In the genomic region with DNA sequence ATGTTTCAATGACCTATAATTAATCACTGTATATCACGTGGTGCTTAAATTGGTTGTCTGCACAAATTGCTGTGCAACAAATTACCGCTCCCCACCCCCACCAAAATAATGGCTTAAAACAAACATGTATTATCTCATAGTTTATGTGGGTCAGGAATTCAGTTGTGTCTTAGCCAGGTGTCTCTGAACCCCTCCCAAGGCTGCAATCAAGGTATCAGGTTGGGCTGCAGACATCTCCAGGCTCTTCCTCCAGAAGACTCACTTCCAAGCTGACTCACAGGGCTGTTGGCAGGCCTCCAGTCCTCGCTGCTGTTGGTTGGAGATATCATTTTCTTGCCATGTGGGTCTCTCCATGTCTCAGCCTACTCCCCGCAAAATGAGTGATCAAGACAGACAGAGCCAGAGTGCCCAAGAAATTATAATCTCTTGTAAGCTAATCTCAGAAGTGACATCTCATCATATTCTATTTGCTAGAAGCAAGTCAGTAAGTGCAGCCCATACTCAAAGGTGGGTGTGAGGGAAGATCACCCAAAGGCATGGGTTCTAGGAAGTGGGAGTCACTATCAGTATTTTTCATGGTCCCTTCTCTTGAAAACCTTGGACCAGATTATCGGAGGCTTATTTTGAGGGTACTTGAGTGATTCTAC, we compare ENCODE assay signal across 1 cellular context.
TF ChIP-seq lines count a peak whose summit lies in the region.

No MANE protein-coding gene starts in this region.

TF ChIP-seq in K562, 482 proteins besides CTCF, POLR2A, EP300 and RAD21 (continued from another document and continues in another):
- peak; percentile 98 for TF ChIP-seq TCF3 (CRISPR knock-in tag; IDR thresholded peaks at IDR 0.05)
- TF ChIP-seq XRCC3 (IDR thresholded peaks at IDR 0.05) = no peak
- TF ChIP-seq, protein P1, sequence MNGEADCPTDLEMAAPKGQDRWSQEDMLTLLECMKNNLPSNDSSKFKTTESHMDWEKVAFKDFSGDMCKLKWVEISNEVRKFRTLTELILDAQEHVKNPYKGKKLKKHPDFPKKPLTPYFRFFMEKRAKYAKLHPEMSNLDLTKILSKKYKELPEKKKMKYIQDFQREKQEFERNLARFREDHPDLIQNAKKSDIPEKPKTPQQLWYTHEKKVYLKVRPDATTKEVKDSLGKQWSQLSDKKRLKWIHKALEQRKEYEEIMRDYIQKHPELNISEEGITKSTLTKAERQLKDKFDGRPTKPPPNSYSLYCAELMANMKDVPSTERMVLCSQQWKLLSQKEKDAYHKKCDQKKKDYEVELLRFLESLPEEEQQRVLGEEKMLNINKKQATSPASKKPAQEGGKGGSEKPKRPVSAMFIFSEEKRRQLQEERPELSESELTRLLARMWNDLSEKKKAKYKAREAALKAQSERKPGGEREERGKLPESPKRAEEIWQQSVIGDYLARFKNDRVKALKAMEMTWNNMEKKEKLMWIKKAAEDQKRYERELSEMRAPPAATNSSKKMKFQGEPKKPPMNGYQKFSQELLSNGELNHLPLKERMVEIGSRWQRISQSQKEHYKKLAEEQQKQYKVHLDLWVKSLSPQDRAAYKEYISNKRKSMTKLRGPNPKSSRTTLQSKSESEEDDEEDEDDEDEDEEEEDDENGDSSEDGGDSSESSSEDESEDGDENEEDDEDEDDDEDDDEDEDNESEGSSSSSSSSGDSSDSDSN (IDR thresholded peaks at IDR 0.05; ENCODE audit: borderline replicate concordance in 1 of 2, low read depth in 2 of 2, low read length in 2 of 2) = peak in 1 of 2 experiments; percentile 63; a peak in 1 of 4 replicates
- TF ChIP-seq, protein P2, sequence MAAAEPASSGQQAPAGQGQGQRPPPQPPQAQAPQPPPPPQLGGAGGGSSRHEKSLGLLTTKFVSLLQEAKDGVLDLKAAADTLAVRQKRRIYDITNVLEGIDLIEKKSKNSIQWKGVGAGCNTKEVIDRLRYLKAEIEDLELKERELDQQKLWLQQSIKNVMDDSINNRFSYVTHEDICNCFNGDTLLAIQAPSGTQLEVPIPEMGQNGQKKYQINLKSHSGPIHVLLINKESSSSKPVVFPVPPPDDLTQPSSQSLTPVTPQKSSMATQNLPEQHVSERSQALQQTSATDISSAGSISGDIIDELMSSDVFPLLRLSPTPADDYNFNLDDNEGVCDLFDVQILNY (CRISPR knock-in tag; IDR thresholded peaks at IDR 0.05) = no peak; the same call in 1 of the 2 replicates
- no peak; the same call in 1 of the 2 replicates for TF ChIP-seq SP1 (CRISPR knock-in tag; IDR thresholded peaks at IDR 0.05)
- TF ChIP-seq, protein P3, sequence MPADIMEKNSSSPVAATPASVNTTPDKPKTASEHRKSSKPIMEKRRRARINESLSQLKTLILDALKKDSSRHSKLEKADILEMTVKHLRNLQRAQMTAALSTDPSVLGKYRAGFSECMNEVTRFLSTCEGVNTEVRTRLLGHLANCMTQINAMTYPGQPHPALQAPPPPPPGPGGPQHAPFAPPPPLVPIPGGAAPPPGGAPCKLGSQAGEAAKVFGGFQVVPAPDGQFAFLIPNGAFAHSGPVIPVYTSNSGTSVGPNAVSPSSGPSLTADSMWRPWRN (IDR thresholded peaks at IDR 0.05; ENCODE audit: low read depth) = peak; percentile 74; the same call in 1 of the 2 replicates
- TF ChIP-seq JUND (IDR thresholded peaks at IDR 0.05; ENCODE audit: borderline replicate concordance, low read depth, low read length) = peak; percentile 97
- peak; percentile 98; the same call in 2 of the 3 replicates for TF ChIP-seq JUND (tag; IDR thresholded peaks at IDR 0.05; ENCODE audit: borderline replicate concordance, low read depth, low read length)
- peak; percentile 99 for TF ChIP-seq ZEB2 (IDR thresholded peaks at IDR 0.05)
- peak; percentile 64 for TF ChIP-seq CBX1 (IDR thresholded peaks at IDR 0.05; ENCODE audit: low read depth)
- no peak for TF ChIP-seq ZNF785 (CRISPR knock-in tag; IDR thresholded peaks at IDR 0.05)
- peak; percentile 98 for TF ChIP-seq PML (IDR thresholded peaks at IDR 0.05; ENCODE audit: low read length)
- TF ChIP-seq SOX6 (IDR thresholded peaks at IDR 0.05) = peak; percentile 94
- TF ChIP-seq NCOA1 (IDR thresholded peaks at IDR 0.05; ENCODE audit: low read depth) = peak; percentile 80; the same call in 1 of the 2 replicates
- TF ChIP-seq NFATC3 (IDR thresholded peaks at IDR 0.05) = 0 out of 2 replicates have a peak, but pooled peaks have one; percentile 11
- TF ChIP-seq, protein P4, sequence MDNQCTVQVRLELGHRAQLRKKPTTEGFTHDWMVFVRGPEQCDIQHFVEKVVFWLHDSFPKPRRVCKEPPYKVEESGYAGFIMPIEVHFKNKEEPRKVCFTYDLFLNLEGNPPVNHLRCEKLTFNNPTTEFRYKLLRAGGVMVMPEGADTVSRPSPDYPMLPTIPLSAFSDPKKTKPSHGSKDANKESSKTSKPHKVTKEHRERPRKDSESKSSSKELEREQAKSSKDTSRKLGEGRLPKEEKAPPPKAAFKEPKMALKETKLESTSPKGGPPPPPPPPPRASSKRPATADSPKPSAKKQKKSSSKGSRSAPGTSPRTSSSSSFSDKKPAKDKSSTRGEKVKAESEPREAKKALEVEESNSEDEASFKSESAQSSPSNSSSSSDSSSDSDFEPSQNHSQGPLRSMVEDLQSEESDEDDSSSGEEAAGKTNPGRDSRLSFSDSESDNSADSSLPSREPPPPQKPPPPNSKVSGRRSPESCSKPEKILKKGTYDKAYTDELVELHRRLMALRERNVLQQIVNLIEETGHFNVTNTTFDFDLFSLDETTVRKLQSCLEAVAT (IDR thresholded peaks at IDR 0.05) = peak in 1 of 2 experiments; percentile 57; a peak in 1 of 4 replicates
- TF ChIP-seq, protein P5, sequence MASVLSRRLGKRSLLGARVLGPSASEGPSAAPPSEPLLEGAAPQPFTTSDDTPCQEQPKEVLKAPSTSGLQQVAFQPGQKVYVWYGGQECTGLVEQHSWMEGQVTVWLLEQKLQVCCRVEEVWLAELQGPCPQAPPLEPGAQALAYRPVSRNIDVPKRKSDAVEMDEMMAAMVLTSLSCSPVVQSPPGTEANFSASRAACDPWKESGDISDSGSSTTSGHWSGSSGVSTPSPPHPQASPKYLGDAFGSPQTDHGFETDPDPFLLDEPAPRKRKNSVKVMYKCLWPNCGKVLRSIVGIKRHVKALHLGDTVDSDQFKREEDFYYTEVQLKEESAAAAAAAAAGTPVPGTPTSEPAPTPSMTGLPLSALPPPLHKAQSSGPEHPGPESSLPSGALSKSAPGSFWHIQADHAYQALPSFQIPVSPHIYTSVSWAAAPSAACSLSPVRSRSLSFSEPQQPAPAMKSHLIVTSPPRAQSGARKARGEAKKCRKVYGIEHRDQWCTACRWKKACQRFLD (CRISPR knock-in tag; IDR thresholded peaks at IDR 0.05) = peak; percentile 68; the same call in 1 of the 2 replicates
- TF ChIP-seq L3MBTL2 (IDR thresholded peaks at IDR 0.05) = peak; percentile 90
- no peak for TF ChIP-seq TCFL5 (CRISPR knock-in tag; conservative IDR thresholded peaks at IDR 0.05)
- TF ChIP-seq, protein P6, sequence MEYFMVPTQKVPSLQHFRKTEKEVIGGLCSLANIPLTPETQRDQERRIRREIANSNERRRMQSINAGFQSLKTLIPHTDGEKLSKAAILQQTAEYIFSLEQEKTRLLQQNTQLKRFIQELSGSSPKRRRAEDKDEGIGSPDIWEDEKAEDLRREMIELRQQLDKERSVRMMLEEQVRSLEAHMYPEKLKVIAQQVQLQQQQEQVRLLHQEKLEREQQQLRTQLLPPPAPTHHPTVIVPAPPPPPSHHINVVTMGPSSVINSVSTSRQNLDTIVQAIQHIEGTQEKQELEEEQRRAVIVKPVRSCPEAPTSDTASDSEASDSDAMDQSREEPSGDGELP (CRISPR knock-in tag; IDR thresholded peaks at IDR 0.05; ENCODE audit: borderline replicate concordance) = peak; percentile 91
- TF ChIP-seq, protein P7, sequence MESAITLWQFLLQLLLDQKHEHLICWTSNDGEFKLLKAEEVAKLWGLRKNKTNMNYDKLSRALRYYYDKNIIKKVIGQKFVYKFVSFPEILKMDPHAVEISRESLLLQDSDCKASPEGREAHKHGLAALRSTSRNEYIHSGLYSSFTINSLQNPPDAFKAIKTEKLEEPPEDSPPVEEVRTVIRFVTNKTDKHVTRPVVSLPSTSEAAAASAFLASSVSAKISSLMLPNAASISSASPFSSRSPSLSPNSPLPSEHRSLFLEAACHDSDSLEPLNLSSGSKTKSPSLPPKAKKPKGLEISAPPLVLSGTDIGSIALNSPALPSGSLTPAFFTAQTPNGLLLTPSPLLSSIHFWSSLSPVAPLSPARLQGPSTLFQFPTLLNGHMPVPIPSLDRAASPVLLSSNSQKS (CRISPR knock-in tag; IDR thresholded peaks at IDR 0.05) = no peak
- no peak for TF ChIP-seq CCAR2 (IDR thresholded peaks at IDR 0.05; ENCODE audit: low read depth, low read length)
- peak; percentile 98 for TF ChIP-seq FOSL1 (tag; conservative IDR thresholded peaks at IDR 0.05)
- TF ChIP-seq, protein P8, sequence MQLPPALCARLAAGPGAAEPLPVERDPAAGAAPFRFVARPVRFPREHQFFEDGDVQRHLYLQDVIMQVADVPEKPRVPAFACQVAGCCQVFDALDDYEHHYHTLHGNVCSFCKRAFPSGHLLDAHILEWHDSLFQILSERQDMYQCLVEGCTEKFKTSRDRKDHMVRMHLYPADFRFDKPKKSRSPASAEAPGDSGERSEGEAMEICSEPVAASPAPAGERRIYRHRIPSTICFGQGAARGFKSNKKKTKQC (CRISPR knock-in tag; IDR thresholded peaks at IDR 0.05) = peak; percentile 63; the same call in 1 of the 2 replicates
- TF ChIP-seq TRIM24 (IDR thresholded peaks at IDR 0.05) = peak; percentile 89 to 95
- TF ChIP-seq LCOR (CRISPR knock-in tag; IDR thresholded peaks at IDR 0.05) = peak; percentile 72; the same call in 1 of the 2 replicates
- TF ChIP-seq, protein P9, sequence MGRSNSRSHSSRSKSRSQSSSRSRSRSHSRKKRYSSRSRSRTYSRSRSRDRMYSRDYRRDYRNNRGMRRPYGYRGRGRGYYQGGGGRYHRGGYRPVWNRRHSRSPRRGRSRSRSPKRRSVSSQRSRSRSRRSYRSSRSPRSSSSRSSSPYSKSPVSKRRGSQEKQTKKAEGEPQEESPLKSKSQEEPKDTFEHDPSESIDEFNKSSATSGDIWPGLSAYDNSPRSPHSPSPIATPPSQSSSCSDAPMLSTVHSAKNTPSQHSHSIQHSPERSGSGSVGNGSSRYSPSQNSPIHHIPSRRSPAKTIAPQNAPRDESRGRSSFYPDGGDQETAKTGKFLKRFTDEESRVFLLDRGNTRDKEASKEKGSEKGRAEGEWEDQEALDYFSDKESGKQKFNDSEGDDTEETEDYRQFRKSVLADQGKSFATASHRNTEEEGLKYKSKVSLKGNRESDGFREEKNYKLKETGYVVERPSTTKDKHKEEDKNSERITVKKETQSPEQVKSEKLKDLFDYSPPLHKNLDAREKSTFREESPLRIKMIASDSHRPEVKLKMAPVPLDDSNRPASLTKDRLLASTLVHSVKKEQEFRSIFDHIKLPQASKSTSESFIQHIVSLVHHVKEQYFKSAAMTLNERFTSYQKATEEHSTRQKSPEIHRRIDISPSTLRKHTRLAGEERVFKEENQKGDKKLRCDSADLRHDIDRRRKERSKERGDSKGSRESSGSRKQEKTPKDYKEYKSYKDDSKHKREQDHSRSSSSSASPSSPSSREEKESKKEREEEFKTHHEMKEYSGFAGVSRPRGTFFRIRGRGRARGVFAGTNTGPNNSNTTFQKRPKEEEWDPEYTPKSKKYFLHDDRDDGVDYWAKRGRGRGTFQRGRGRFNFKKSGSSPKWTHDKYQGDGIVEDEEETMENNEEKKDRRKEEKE (IDR thresholded peaks at IDR 0.05; ENCODE audit: borderline replicate concordance in 1 of 2, control insufficient read depth in 1 of 2, low read depth in 2 of 2, low read length in 1 of 2) = 0 out of 4 replicates have a peak, but pooled peaks of 1 of the 2 experiments have one; percentile 55
- no peak for TF ChIP-seq ZFP36 (IDR thresholded peaks at IDR 0.05; ENCODE audit: low read depth, low read length, partially characterized antibody)
- TF ChIP-seq MYC (IDR thresholded peaks at IDR 0.05; ENCODE audit: low read depth, low read length) = peak; percentile 96
- no peak for TF ChIP-seq MYC (CRISPR knock-in tag; IDR thresholded peaks at IDR 0.05; ENCODE audit: borderline replicate concordance, low read depth)
- TF ChIP-seq, protein P10, sequence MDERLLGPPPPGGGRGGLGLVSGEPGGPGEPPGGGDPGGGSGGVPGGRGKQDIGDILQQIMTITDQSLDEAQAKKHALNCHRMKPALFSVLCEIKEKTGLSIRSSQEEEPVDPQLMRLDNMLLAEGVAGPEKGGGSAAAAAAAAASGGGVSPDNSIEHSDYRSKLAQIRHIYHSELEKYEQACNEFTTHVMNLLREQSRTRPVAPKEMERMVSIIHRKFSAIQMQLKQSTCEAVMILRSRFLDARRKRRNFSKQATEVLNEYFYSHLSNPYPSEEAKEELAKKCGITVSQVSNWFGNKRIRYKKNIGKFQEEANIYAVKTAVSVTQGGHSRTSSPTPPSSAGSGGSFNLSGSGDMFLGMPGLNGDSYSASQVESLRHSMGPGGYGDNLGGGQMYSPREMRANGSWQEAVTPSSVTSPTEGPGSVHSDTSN (CRISPR knock-in tag; IDR thresholded peaks at IDR 0.05; ENCODE audit: low read depth) = no peak
- TF ChIP-seq, protein P10 (tag; conservative IDR thresholded peaks at IDR 0.05; ENCODE audit: low read depth) = peak; percentile 83
- peak; percentile 42; the same call in 1 of the 2 replicates for TF ChIP-seq BHLHE40 (IDR thresholded peaks at IDR 0.05; ENCODE audit: low read length)
- no peak for TF ChIP-seq U2AF2 (optimal IDR thresholded peaks at IDR 0.05; ENCODE audit: low read depth, low read length)
- TF ChIP-seq GATAD2B (IDR thresholded peaks at IDR 0.05; ENCODE audit: borderline replicate concordance) = peak; percentile 91
- TF ChIP-seq HDGF (IDR thresholded peaks at IDR 0.05) = no peak
- TF ChIP-seq CXXC5 (CRISPR knock-in tag; IDR thresholded peaks at IDR 0.05) = peak; percentile 53
- TF ChIP-seq, protein P11, sequence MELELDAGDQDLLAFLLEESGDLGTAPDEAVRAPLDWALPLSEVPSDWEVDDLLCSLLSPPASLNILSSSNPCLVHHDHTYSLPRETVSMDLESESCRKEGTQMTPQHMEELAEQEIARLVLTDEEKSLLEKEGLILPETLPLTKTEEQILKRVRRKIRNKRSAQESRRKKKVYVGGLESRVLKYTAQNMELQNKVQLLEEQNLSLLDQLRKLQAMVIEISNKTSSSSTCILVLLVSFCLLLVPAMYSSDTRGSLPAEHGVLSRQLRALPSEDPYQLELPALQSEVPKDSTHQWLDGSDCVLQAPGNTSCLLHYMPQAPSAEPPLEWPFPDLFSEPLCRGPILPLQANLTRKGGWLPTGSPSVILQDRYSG (tag; conservative IDR thresholded peaks at IDR 0.05; ENCODE audit: low read depth) = peak; percentile 47; the same call in 1 of the 2 replicates
- TF ChIP-seq TCF7 (IDR thresholded peaks at IDR 0.05; ENCODE audit: borderline replicate concordance) = 0 out of 2 replicates have a peak, but pooled peaks have one; percentile 53
- TF ChIP-seq, protein P12, sequence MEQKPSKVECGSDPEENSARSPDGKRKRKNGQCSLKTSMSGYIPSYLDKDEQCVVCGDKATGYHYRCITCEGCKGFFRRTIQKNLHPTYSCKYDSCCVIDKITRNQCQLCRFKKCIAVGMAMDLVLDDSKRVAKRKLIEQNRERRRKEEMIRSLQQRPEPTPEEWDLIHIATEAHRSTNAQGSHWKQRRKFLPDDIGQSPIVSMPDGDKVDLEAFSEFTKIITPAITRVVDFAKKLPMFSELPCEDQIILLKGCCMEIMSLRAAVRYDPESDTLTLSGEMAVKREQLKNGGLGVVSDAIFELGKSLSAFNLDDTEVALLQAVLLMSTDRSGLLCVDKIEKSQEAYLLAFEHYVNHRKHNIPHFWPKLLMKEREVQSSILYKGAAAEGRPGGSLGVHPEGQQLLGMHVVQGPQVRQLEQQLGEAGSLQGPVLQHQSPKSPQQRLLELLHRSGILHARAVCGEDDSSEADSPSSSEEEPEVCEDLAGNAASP (IDR thresholded peaks at IDR 0.05) = no peak
